Comparison of ENCODE assay signal across 9 cellular contexts in genomic region chr4:89294583-89295244, GRCh38. TPM values are rescaled to one million over a fixed set of nuclear protein-coding genes. Genes with fewer than 3 reads are reported as not detected.
DNase-seq lines count a peak whose midpoint lies in the region; ATAC-seq and TF ChIP-seq lines count a peak whose summit lies in the region.
"Had no signal": no experiment of that assay in that cellular context is flagged by ENCODE, and none has a peak within 500 bp of the region (broad histone marks: within the 10 kb centered on the region; RNA-seq: fewer than 3 reads in every experiment).

No MANE protein-coding gene starts in this region.

- peak overlapping the region; percentile 83 for H3K4me2 ChIP-seq in BLaER1

- peaks cover 8% of the 10 kb centered on the region; the same call in 1 of the 2 replicates for H3K9me3 ChIP-seq in BLaER1
- H3K9me3 ChIP-seq in esophagus muscularis mucosa: no peaks in the 10 kb centered on the region

- intact Hi-C loops in activated CD4-positive, alpha-beta memory T cell treated with anti-CD3 and anti-CD28 coated beads for 36 hours (cut with micrococcal nuclease): loop anchor here (1.0 to 10.0 kb wide), 15 partner anchors 9 to 1012 kb away; partner anchors contain the start of genes HERC3, HERC5 and PPM1K
- intact Hi-C loops in esophagus muscularis mucosa (cut with DNase I): no loop called here

- TF ChIP-seq POLR2A in erythroblast (IDR thresholded peaks at IDR 0.05; ENCODE audit: low read length): no peak
- TF ChIP-seq POLR2A in esophagus muscularis mucosa (IDR thresholded peaks at IDR 0.05; ENCODE audit: low read depth): no peak

- peak overlapping the region; percentile 57 for H3K4me3 Mint-ChIP-seq in activated CD4-positive, alpha-beta memory T cell treated with anti-CD3 and anti-CD28 coated beads for 36 hours

- H3K4me1 Mint-ChIP-seq in activated CD4-positive, alpha-beta memory T cell treated with anti-CD3 and anti-CD28 coated beads for 36 hours (ENCODE audit: low read depth): peaks cover 84% of the 10 kb centered on the region

- no peak overlapping the region for H3K9ac ChIP-seq in BLaER1

- H3K27ac Mint-ChIP-seq in activated CD4-positive, alpha-beta memory T cell treated with anti-CD3 and anti-CD28 coated beads for 36 hours: peak overlapping the region; percentile 97

- no peak overlapping the region; the same call in 1 of the 2 replicates for H3K4me3 ChIP-seq in BLaER1
- no peak overlapping the region for H3K4me3 ChIP-seq in esophagus muscularis mucosa
- no peak overlapping the region for H3K4me3 ChIP-seq in foreskin fibroblast (ENCODE audit: low read depth in 1 of 2, low read length in 2 of 2)
- H3K4me3 ChIP-seq: lung had no signal

- H3K9me3 Mint-ChIP-seq in activated CD4-positive, alpha-beta memory T cell treated with anti-CD3 and anti-CD28 coated beads for 36 hours: no peaks in the 10 kb centered on the region

- 37% methylated on average over 4 of the region's 4 CpGs for WGBS in esophagus muscularis mucosa

- peaks cover 93% of the 10 kb centered on the region for H3K4me1 ChIP-seq in BLaER1
- H3K4me1 ChIP-seq in esophagus muscularis mucosa: peaks cover 22 to 40% (median 24%) of the 10 kb centered on the region in 4 donors

- no peak for DNase-seq in activated CD4-positive, alpha-beta memory T cell treated with anti-CD3 and anti-CD28 coated beads for 36 hours
- DNase-seq in erythroblast (lab: John Stamatoyannopoulos, UW) (no peak), esophagus muscularis mucosa (ENCODE audit: extremely low spot score) (no peak), foreskin fibroblast (no peak), cerebellar cortex (ENCODE audit: low spot score) (no peak)

- POLR2A ChIA-PET in activated CD4-positive, alpha-beta memory T cell treated with anti-CD3 and anti-CD28 coated beads for 36 hours (lab: Charles Lee): interaction anchor here (0.7 to 3.5 kb wide), 14 partner anchors 8 to 1011 kb away, joined by 3 to 32 read pairs (median 4); partner anchors contain the start of gene GPRIN3

- H3K36me3 Mint-ChIP-seq in activated CD4-positive, alpha-beta memory T cell treated with anti-CD3 and anti-CD28 coated beads for 36 hours: no peaks in the 10 kb centered on the region

- no peak for TF ChIP-seq EP300 in esophagus muscularis mucosa (IDR thresholded peaks at IDR 0.05)

- no peaks in the 10 kb centered on the region for H4K20me1 ChIP-seq in BLaER1

- no peaks in the 10 kb centered on the region for H3K27me3 Mint-ChIP-seq in activated CD4-positive, alpha-beta memory T cell treated with anti-CD3 and anti-CD28 coated beads for 36 hours

- H3K27ac ChIP-seq in BLaER1 (peak overlapping the region; percentile 70; the same call in 1 of the 2 replicates), esophagus muscularis mucosa (replicated peaks in 1 of 4) (no peak overlapping the region)

- TF ChIP-seq CTCF in esophagus muscularis mucosa (IDR thresholded peaks at IDR 0.05) (no peak), foreskin fibroblast (IDR thresholded peaks at IDR 0.05; ENCODE audit: low read depth, low read length) (no peak)

- H3K36me3 ChIP-seq in BLaER1 (no peaks in the 10 kb centered on the region), esophagus muscularis mucosa (no peaks in the 10 kb centered on the region)

- CTCF ChIA-PET in activated CD4-positive, alpha-beta memory T cell treated with anti-CD3 and anti-CD28 coated beads for 36 hours (lab: Charles Lee): interaction anchor here (0.9 to 3.2 kb wide), 6 partner anchors 11 to 140 kb away, joined by 3 to 16 read pairs (median 4); no protein-coding TSS in a partner anchor

- H3K27me3 ChIP-seq in BLaER1 (no peaks in the 10 kb centered on the region), esophagus muscularis mucosa (no peaks in the 10 kb centered on the region)

- peak; percentile 62 for ATAC-seq in GM19025 (IDR thresholded peaks at IDR 0.05; ENCODE audit: low read depth, unreplicated experiment)
- ATAC-seq in HG03103 (IDR thresholded peaks at IDR 0.05; ENCODE audit: low read depth, unreplicated experiment): peak; percentile 86

RNA-seq across cellular contexts. Expression of gene GPRIN3, which starts 12.9 kb away (rescaled TPM):
- total RNA-seq in activated CD4-positive, alpha-beta memory T cell treated with anti-CD3 and anti-CD28 coated beads for 36 hours: 10 to 100 TPM; 20.0 to 22.7 TPM
- 1 to 10 TPM; 2.5 to 3.6 (median 2.8) TPM for total RNA-seq in esophagus muscularis mucosa

Comparison
In these comparisons a context has a peak if more than half of its experiments do, and no peak if none do; other contexts are left out.
1. RNA of gene GPRIN3, which starts 12.9 kb away (total RNA-seq): 20.0 to 22.7 TPM in activated CD4-positive, alpha-beta memory T cell treated with anti-CD3 and anti-CD28 coated beads for 36 hours; 2.5 to 3.6 TPM in esophagus muscularis mucosa; every median in the first group is over 4 times any median in the second.